In the genomic region with DNA sequence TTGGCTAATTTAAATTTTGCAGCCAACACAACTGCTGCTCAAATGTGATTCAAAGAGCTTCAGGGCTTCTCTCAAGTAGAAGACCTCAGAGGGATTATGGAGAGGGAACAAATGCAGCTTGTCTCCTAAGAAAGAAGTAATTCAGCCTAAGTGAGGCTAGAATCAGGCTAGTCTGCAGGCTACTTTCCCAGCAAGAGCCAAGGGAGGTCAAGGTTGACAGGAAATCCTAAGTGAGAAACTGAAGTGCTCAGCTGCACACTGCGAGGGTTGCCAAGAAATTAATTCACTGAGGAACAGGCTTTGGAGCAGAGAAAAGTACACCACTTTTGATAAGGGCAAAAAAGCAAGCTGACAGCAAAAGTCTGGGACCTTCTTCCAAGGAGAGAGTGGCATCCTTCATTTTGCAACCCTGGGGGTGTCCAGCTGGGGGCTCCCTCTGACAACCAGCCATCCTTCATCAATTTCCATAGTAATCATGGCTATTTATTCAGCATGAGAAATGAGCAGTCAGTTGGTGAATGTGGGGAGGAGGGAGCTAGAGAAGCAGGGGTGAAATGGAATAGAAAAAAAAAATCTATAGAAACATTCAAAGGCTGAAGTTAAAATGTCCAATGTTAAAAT, we compare ENCODE assay signal across 11 cellular contexts.
DNase-seq lines count a peak whose midpoint lies in the region; ATAC-seq and TF ChIP-seq lines count a peak whose summit lies in the region.
"Had no signal": no experiment of that assay in that cellular context is flagged by ENCODE, and none has a peak within 500 bp of the region (broad histone marks: within the 10 kb centered on the region; RNA-seq: fewer than 3 reads in every experiment).

No MANE protein-coding gene starts in this region.

- H3K79me2 ChIP-seq in smooth muscle cell (ENCODE audit: low read depth): no peaks in the 10 kb centered on the region

- H3K36me3 ChIP-seq in right atrium auricular region (no peaks in the 10 kb centered on the region), smooth muscle cell (ENCODE audit: low read depth) (no peaks in the 10 kb centered on the region)
- H3K36me3 ChIP-seq: uterus had no signal

- H3K27me3 ChIP-seq in right atrium auricular region (no peaks in the 10 kb centered on the region), smooth muscle cell (ENCODE audit: low read depth) (no peaks in the 10 kb centered on the region)
- H3K27me3 ChIP-seq: uterus had no signal

- H3K36me3 Mint-ChIP-seq in chondrocyte (ENCODE audit: low read depth): peaks cover 2% of the 10 kb centered on the region
- H3K36me3 Mint-ChIP-seq: activated CD4-positive, alpha-beta memory T cell treated with anti-CD3 and anti-CD28 coated beads for 36 hours had no signal

- H3K4me3 Mint-ChIP-seq in chondrocyte (ENCODE audit: unreplicated experiment): no peak overlapping the region
- H3K4me3 Mint-ChIP-seq: activated CD4-positive, alpha-beta memory T cell treated with anti-CD3 and anti-CD28 coated beads for 36 hours had no signal

- H3K27ac Mint-ChIP-seq in chondrocyte (ENCODE audit: unreplicated experiment): no peak overlapping the region
- H3K27ac Mint-ChIP-seq: activated CD4-positive, alpha-beta memory T cell treated with anti-CD3 and anti-CD28 coated beads for 36 hours had no signal

- no peak overlapping the region for H3K27ac ChIP-seq in right atrium auricular region
- H3K27ac ChIP-seq in smooth muscle cell (ENCODE audit: low read depth): no peak overlapping the region
- H3K27ac ChIP-seq: uterus had no signal

- no peak overlapping the region for H2AFZ ChIP-seq in smooth muscle cell (ENCODE audit: low read depth)

- DNase-seq in Right ventricle myocardium superior: no peak
- no peak for DNase-seq in right atrium auricular region (ENCODE audit: low spot score)
- DNase-seq in chondrocyte (ENCODE audit: low spot score): no peak
- no peak for DNase-seq in left lobe of liver (ENCODE audit: low spot score)
- DNase-seq in GM13977 (ENCODE audit: low spot score): no peak
- no peak for DNase-seq in smooth muscle cell (lab: John Stamatoyannopoulos, UW; ENCODE audit: unreplicated experiment)
- DNase-seq in SW480 (ENCODE audit: low spot score): no peak
- DNase-seq: activated CD4-positive, alpha-beta memory T cell treated with anti-CD3 and anti-CD28 coated beads for 36 hours; SIG-M5 had no signal

- ATAC-seq in Right ventricle myocardium superior (ENCODE audit: poor library complexity): peak; percentile 82
- ATAC-seq in left lobe of liver: peak; percentile 55
- ATAC-seq in GM19395 (IDR thresholded peaks at IDR 0.05; ENCODE audit: unreplicated experiment): no peak

- no peak overlapping the region for H3K4me3 ChIP-seq in right atrium auricular region
- H3K4me3 ChIP-seq in smooth muscle cell: no peak overlapping the region
- H3K4me3 ChIP-seq: uterus had no signal

- TF ChIP-seq CTCF in right atrium auricular region (IDR thresholded peaks at IDR 0.05) (peak in 1 of 2 donors; percentile 40), chondrocyte (IDR thresholded peaks at IDR 0.05) (peak; percentile 66), GM13977 (IDR thresholded peaks at IDR 0.05; ENCODE audit: extremely low read depth, insufficient read depth, missing control alignments) (no peak), smooth muscle cell (IDR thresholded peaks at IDR 0.05; ENCODE audit: borderline replicate concordance, insufficient read depth, poor library complexity, severe bottlenecking) (no peak)

- 50% methylated on average over 1 of the region's 1 CpG for WGBS in smooth muscle cell (ENCODE audit: low lambda C conversion rate)

- peaks cover 0 to 13% of the 10 kb centered on the region in 2 donors for H3K4me1 ChIP-seq in right atrium auricular region
- no peaks in the 10 kb centered on the region for H3K4me1 ChIP-seq in smooth muscle cell (ENCODE audit: low read depth)
- H3K4me1 ChIP-seq: uterus had no signal

- no peaks in the 10 kb centered on the region for H4K20me1 ChIP-seq in smooth muscle cell (ENCODE audit: low read depth)

- intact Hi-C loops in Right ventricle myocardium superior (cut with DNase I): no loop called here

- no peaks in the 10 kb centered on the region for H3K9me3 Mint-ChIP-seq in chondrocyte (ENCODE audit: low read depth)

- peaks cover 10% of the 10 kb centered on the region for H3K4me1 Mint-ChIP-seq in chondrocyte (ENCODE audit: low read depth)

- peaks cover 24% of the 10 kb centered on the region for H3K27me3 Mint-ChIP-seq in chondrocyte (ENCODE audit: low read depth)
- H3K27me3 Mint-ChIP-seq: activated CD4-positive, alpha-beta memory T cell treated with anti-CD3 and anti-CD28 coated beads for 36 hours had no signal

- no peak overlapping the region for H3K4me2 ChIP-seq in smooth muscle cell

- no peaks in the 10 kb centered on the region for H3F3A ChIP-seq in smooth muscle cell (ENCODE audit: low read depth)

- no peak overlapping the region for H3K9ac ChIP-seq in smooth muscle cell (ENCODE audit: low read depth)

- in situ Hi-C loops in GM13977 (cut with MboI; ENCODE audit: low pct_unique_long_range_greater_than_20kb, low sequenced_read_pairs, unreplicated experiment): no loop called here

- H3K9me3 ChIP-seq in right atrium auricular region: no peaks in the 10 kb centered on the region
- H3K9me3 ChIP-seq in smooth muscle cell (replicated peaks; ENCODE audit: low read depth): no peaks in the 10 kb centered on the region
- H3K9me3 ChIP-seq: uterus had no signal
